1 cellular context compared by ENCODE assay signal in the genomic region with DNA sequence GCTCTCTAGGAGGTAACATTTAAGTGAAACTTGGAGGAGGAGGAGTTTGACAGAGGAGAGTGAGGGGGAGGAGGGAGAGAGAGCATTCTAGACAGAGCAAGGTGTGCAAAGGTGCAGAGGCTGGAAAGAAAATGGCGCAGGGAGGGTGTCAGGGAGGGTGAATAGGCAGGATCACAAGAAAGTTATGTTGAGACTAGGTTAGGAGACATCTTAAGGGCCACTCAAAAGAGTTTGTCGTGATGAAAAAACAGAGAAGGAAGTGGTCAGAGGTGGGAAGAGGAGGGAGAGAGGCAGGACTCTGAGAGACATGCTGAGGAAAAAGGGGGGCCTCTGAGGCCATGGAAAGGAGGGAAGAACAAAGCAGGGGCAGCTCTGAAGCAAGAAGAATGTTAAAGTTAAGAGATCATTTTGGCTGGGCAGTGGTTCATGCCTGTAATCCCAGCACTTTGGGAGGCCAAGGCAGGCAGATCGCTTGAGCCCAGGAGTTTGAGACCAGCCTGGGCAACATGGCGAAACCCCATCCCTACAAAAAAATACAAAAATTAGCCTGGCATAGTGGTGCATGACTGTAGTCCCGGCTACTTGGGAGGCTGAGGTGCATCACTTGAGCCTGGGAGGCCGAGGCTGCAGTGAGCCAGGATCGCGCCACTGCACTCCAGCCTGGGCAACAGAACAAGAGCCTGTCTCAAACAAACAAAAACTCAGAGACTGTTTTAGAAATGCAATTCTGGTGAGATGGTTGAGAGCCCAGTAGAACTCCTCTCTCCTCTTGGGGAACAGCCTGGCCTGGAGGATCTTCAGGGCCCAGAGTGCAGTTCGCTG.
TF ChIP-seq lines count a peak whose summit lies in the region.

No MANE protein-coding gene starts in this region.

TF ChIP-seq in H1, 55 proteins besides CTCF, POLR2A, EP300 and RAD21 (continued from another document):
- TF ChIP-seq HDAC2 (IDR thresholded peaks at IDR 0.05; ENCODE audit: borderline replicate concordance in 1 of 2, low read depth in 2 of 2, low read length in 2 of 2) (no peak), CTBP2 (IDR thresholded peaks at IDR 0.05; ENCODE audit: borderline replicate concordance, insufficient read depth, insufficient read length, low read length) (no peak), SUZ12 (IDR thresholded peaks at IDR 0.05; ENCODE audit: low read length) (no peak), TCF12 (IDR thresholded peaks at IDR 0.05; ENCODE audit: low read depth, low read length) (no peak), CBX5 (IDR thresholded peaks at IDR 0.05; ENCODE audit: low read depth, low read length) (no peak), CBX8 (IDR thresholded peaks at IDR 0.05; ENCODE audit: borderline replicate concordance, low read depth, low read length) (no peak), SIN3A (conservative IDR thresholded peaks at IDR 0.05 in 1 of 2, IDR thresholded peaks at IDR 0.05 in 1 of 2; ENCODE audit: low read depth in 1 of 2, low read length in 2 of 2) (no peak), JUND (IDR thresholded peaks at IDR 0.05; ENCODE audit: low read length) (no peak), KDM4A (IDR thresholded peaks at IDR 0.05; ENCODE audit: low read depth, low read length, severe bottlenecking) (no peak), CREB1 (IDR thresholded peaks at IDR 0.05) (no peak), GTF2F1 (IDR thresholded peaks at IDR 0.05; ENCODE audit: borderline replicate concordance, low read depth, low read length) (no peak), FOSL1 (IDR thresholded peaks at IDR 0.05; ENCODE audit: insufficient read depth, low read depth, low read length) (no peak), JUN (IDR thresholded peaks at IDR 0.05; ENCODE audit: low read depth, low read length) (no peak), TAF7 (optimal IDR thresholded peaks at IDR 0.05; ENCODE audit: borderline replicate concordance, low read depth, low read length) (no peak)
- TF ChIP-seq, protein P1, sequence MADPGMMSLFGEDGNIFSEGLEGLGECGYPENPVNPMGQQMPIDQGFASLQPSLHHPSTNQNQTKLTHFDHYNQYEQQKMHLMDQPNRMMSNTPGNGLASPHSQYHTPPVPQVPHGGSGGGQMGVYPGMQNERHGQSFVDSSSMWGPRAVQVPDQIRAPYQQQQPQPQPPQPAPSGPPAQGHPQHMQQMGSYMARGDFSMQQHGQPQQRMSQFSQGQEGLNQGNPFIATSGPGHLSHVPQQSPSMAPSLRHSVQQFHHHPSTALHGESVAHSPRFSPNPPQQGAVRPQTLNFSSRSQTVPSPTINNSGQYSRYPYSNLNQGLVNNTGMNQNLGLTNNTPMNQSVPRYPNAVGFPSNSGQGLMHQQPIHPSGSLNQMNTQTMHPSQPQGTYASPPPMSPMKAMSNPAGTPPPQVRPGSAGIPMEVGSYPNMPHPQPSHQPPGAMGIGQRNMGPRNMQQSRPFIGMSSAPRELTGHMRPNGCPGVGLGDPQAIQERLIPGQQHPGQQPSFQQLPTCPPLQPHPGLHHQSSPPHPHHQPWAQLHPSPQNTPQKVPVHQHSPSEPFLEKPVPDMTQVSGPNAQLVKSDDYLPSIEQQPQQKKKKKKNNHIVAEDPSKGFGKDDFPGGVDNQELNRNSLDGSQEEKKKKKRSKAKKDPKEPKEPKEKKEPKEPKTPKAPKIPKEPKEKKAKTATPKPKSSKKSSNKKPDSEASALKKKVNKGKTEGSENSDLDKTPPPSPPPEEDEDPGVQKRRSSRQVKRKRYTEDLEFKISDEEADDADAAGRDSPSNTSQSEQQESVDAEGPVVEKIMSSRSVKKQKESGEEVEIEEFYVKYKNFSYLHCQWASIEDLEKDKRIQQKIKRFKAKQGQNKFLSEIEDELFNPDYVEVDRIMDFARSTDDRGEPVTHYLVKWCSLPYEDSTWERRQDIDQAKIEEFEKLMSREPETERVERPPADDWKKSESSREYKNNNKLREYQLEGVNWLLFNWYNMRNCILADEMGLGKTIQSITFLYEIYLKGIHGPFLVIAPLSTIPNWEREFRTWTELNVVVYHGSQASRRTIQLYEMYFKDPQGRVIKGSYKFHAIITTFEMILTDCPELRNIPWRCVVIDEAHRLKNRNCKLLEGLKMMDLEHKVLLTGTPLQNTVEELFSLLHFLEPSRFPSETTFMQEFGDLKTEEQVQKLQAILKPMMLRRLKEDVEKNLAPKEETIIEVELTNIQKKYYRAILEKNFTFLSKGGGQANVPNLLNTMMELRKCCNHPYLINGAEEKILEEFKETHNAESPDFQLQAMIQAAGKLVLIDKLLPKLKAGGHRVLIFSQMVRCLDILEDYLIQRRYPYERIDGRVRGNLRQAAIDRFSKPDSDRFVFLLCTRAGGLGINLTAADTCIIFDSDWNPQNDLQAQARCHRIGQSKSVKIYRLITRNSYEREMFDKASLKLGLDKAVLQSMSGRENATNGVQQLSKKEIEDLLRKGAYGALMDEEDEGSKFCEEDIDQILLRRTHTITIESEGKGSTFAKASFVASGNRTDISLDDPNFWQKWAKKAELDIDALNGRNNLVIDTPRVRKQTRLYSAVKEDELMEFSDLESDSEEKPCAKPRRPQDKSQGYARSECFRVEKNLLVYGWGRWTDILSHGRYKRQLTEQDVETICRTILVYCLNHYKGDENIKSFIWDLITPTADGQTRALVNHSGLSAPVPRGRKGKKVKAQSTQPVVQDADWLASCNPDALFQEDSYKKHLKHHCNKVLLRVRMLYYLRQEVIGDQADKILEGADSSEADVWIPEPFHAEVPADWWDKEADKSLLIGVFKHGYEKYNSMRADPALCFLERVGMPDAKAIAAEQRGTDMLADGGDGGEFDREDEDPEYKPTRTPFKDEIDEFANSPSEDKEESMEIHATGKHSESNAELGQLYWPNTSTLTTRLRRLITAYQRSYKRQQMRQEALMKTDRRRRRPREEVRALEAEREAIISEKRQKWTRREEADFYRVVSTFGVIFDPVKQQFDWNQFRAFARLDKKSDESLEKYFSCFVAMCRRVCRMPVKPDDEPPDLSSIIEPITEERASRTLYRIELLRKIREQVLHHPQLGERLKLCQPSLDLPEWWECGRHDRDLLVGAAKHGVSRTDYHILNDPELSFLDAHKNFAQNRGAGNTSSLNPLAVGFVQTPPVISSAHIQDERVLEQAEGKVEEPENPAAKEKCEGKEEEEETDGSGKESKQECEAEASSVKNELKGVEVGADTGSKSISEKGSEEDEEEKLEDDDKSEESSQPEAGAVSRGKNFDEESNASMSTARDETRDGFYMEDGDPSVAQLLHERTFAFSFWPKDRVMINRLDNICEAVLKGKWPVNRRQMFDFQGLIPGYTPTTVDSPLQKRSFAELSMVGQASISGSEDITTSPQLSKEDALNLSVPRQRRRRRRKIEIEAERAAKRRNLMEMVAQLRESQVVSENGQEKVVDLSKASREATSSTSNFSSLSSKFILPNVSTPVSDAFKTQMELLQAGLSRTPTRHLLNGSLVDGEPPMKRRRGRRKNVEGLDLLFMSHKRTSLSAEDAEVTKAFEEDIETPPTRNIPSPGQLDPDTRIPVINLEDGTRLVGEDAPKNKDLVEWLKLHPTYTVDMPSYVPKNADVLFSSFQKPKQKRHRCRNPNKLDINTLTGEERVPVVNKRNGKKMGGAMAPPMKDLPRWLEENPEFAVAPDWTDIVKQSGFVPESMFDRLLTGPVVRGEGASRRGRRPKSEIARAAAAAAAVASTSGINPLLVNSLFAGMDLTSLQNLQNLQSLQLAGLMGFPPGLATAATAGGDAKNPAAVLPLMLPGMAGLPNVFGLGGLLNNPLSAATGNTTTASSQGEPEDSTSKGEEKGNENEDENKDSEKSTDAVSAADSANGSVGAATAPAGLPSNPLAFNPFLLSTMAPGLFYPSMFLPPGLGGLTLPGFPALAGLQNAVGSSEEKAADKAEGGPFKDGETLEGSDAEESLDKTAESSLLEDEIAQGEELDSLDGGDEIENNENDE (IDR thresholded peaks at IDR 0.05; ENCODE audit: insufficient replicate concordance, low read length), result no peak
- TF ChIP-seq, protein P2, sequence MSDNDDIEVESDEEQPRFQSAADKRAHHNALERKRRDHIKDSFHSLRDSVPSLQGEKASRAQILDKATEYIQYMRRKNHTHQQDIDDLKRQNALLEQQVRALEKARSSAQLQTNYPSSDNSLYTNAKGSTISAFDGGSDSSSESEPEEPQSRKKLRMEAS (IDR thresholded peaks at IDR 0.05), result no peak
